Comparison of ENCODE assay signal across 14 cellular contexts in genomic region chr10:47988718-47989541, GRCh38. TPM values are rescaled to one million over a fixed set of nuclear protein-coding genes. Genes with fewer than 3 reads are reported as not detected.
DNase-seq lines count a peak whose midpoint lies in the region; ATAC-seq and TF ChIP-seq lines count a peak whose summit lies in the region.
"Not testable (repeated sequence)": the region's sequence is repeated elsewhere in the genome, so short reads cannot be mapped to it uniquely, and the experiment has no call there.
"Had no signal": no experiment of that assay in that cellular context is flagged by ENCODE, and none has a peak within 500 bp of the region (broad histone marks: within the 10 kb centered on the region; RNA-seq: fewer than 3 reads in every experiment).

No MANE protein-coding gene starts in this region.

- POLR2A ChIA-PET in AG04450 (lab: Yijun Ruan, JAX): not testable (repeated sequence)

- not testable (repeated sequence) for TF ChIP-seq CTCF in AG04450 (IDR thresholded peaks at IDR 0.05; ENCODE audit: low read depth, low read length); brain microvascular endothelial cell (IDR thresholded peaks at IDR 0.05; ENCODE audit: low read depth, low read length, missing control alignments); fibroblast of the aortic adventitia (IDR thresholded peaks at IDR 0.05; ENCODE audit: insufficient read depth, low read length); left lung (IDR thresholded peaks at IDR 0.05); retinal pigment epithelial cell (conservative IDR thresholded peaks at IDR 0.05; ENCODE audit: low read depth, low read length)

- H3K27ac ChIP-seq in AG04450 (ENCODE audit: low read depth, low read length) (peak overlapping the region; percentile 21), brain microvascular endothelial cell (peak overlapping the region; percentile 98)
- not testable (repeated sequence) for H3K27ac ChIP-seq in left lung

- not testable (repeated sequence) for H3K4me3 ChIP-seq in AG04450 (ENCODE audit: low read depth, low read length); brain microvascular endothelial cell (ENCODE audit: low read depth, low read length); fibroblast of the aortic adventitia (ENCODE audit: low read depth, low read length); left lung; retinal pigment epithelial cell (ENCODE audit: low read length)

- not testable (repeated sequence) for H3K27me3 ChIP-seq in AG04450 (ENCODE audit: control insufficient read depth, insufficient read depth, low read length); brain microvascular endothelial cell (replicated peaks); left lung

- H3K36me3 ChIP-seq in brain microvascular endothelial cell (replicated peaks); left lung: not testable (repeated sequence)

- DNase-seq in AG04450 (ENCODE audit: low read depth, low spot score): peak; percentile 8
- peak; percentile 89 for DNase-seq in ELR (ENCODE audit: low read depth)
- peak; percentile 82 for DNase-seq in HT1080 (ENCODE audit: low read depth)
- DNase-seq in brain microvascular endothelial cell: peak; percentile 68
- DNase-seq in fibroblast of the aortic adventitia (ENCODE audit: low read depth): peak; percentile 51
- not testable (repeated sequence) for DNase-seq in left lung
- DNase-seq in retinal pigment epithelial cell (ENCODE audit: low read depth): peak; percentile 8

- H3K9me3 ChIP-seq in AG04450 (ENCODE audit: control insufficient read depth, insufficient read depth, low read length); left lung: not testable (repeated sequence)

- ATAC-seq in SK-N-SH treated with all-trans-retinoic acid at 6 μM for 48 hours: peak; percentile 40
- ATAC-seq in left lung: peak; percentile 42

- H3K4me1 ChIP-seq in left lung: not testable (repeated sequence)

- intact Hi-C loops in left lung (cut with DNase I): not testable (repeated sequence)

- CTCF ChIA-PET in AG04450 (lab: Charles Lee): not testable (repeated sequence)

- in situ Hi-C loops in brain microvascular endothelial cell (cut with HindIII; ENCODE audit: low pct_ligation_motif_present, low sequenced_read_pairs): not testable (repeated sequence)

RNA-seq across cellular contexts. Expression of gene FAM25C, which starts 10.7 kb away (rescaled TPM):
- polyA plus RNA-seq in AG04450 (2011; rRNA removed): not detected in 2 replicates
- not detected in 2 replicates for polyA minus RNA-seq in AG04450 (2011; rRNA and poly(A)+ RNA removed)
- not detected in 2 replicates for total RNA-seq in HT1080 (2014; rRNA removed; shearing (Covaris generic))
- polyA plus RNA-seq in HT1080 (2015; cell fraction: cytosol; rRNA removed): not detected in 2 replicates
- polyA plus RNA-seq in HT1080 (2015; cell fraction: nucleus; rRNA removed): not detected in 2 replicates
- total RNA-seq in fibroblast of the aortic adventitia (ENCODE audit: low replicate concordance) (not detected in 2 replicates), left lung (not detected)
- total RNA-seq: activated B cell treated with CpG ODN at 0.5 μM for 24 hours; CD4-positive, CD25-positive, alpha-beta regulatory T cell; frontal cortex; Right ventricle myocardium inferior; upper lobe of left lung had no signal
- polyA plus RNA-seq: CD4-positive, CD25-positive, alpha-beta regulatory T cell; small intestine had no signal
